Comparison of ENCODE assay signal across 2 cellular contexts in the genomic region with DNA sequence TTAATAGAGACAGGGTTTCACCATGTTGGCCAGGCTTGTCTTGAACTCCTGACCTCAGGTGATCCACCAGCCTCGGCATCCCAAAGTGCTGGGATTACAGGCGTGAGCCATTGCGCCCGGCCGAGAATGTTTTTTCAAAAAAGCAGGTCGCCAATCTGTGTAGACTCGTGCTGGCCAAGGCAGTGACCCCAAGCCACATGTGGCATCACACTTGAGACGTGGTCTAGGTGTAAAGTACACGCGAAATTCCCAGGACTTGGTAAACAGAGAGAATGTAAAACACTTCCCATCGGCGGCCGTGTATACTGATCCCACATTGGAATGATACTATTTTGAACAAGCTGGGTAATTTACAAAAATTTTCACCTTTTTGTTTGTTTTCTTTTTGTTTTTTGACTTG.
TF ChIP-seq lines count a peak whose summit lies in the region.

No MANE protein-coding gene starts in this region.

TF ChIP-seq in GM23338, 12 proteins besides CTCF, POLR2A, EP300 and RAD21 (continues in another document):
- TF ChIP-seq, protein P1, sequence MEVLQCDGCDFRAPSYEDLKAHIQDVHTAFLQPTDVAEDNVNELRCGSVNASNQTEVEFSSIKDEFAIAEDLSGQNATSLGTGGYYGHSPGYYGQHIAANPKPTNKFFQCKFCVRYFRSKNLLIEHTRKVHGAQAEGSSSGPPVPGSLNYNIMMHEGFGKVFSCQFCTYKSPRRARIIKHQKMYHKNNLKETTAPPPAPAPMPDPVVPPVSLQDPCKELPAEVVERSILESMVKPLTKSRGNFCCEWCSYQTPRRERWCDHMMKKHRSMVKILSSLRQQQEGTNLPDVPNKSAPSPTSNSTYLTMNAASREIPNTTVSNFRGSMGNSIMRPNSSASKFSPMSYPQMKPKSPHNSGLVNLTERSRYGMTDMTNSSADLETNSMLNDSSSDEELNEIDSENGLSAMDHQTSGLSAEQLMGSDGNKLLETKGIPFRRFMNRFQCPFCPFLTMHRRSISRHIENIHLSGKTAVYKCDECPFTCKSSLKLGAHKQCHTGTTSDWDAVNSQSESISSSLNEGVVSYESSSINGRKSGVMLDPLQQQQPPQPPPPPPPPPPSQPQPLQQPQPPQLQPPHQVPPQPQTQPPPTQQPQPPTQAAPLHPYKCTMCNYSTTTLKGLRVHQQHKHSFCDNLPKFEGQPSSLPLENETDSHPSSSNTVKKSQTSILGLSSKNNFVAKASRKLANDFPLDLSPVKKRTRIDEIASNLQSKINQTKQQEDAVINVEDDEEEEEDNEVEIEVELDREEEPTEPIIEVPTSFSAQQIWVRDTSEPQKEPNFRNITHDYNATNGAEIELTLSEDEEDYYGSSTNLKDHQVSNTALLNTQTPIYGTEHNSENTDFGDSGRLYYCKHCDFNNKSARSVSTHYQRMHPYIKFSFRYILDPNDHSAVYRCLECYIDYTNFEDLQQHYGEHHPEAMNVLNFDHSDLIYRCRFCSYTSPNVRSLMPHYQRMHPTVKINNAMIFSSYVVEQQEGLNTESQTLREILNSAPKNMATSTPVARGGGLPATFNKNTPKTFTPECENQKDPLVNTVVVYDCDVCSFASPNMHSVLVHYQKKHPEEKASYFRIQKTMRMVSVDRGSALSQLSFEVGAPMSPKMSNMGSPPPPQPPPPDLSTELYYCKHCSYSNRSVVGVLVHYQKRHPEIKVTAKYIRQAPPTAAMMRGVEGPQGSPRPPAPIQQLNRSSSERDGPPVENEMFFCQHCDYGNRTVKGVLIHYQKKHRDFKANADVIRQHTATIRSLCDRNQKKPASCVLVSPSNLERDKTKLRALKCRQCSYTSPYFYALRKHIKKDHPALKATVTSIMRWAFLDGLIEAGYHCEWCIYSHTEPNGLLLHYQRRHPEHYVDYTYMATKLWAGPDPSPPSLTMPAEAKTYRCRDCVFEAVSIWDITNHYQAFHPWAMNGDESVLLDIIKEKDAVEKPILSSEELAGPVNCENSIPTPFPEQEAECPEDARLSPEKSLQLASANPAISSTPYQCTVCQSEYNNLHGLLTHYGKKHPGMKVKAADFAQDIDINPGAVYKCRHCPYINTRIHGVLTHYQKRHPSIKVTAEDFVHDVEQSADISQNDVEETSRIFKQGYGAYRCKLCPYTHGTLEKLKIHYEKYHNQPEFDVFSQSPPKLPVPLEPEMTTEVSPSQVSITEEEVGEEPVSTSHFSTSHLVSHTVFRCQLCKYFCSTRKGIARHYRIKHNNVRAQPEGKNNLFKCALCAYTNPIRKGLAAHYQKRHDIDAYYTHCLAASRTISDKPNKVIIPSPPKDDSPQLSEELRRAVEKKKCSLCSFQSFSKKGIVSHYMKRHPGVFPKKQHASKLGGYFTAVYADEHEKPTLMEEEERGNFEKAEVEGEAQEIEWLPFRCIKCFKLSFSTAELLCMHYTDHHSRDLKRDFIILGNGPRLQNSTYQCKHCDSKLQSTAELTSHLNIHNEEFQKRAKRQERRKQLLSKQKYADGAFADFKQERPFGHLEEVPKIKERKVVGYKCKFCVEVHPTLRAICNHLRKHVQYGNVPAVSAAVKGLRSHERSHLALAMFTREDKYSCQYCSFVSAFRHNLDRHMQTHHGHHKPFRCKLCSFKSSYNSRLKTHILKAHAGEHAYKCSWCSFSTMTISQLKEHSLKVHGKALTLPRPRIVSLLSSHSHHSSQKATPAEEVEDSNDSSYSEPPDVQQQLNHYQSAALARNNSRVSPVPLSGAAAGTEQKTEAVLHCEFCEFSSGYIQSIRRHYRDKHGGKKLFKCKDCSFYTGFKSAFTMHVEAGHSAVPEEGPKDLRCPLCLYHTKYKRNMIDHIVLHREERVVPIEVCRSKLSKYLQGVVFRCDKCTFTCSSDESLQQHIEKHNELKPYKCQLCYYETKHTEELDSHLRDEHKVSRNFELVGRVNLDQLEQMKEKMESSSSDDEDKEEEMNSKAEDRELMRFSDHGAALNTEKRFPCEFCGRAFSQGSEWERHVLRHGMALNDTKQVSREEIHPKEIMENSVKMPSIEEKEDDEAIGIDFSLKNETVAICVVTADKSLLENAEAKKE (CRISPR knock-in tag; IDR thresholded peaks at IDR 0.05), result no peak
- TF ChIP-seq, protein P2, sequence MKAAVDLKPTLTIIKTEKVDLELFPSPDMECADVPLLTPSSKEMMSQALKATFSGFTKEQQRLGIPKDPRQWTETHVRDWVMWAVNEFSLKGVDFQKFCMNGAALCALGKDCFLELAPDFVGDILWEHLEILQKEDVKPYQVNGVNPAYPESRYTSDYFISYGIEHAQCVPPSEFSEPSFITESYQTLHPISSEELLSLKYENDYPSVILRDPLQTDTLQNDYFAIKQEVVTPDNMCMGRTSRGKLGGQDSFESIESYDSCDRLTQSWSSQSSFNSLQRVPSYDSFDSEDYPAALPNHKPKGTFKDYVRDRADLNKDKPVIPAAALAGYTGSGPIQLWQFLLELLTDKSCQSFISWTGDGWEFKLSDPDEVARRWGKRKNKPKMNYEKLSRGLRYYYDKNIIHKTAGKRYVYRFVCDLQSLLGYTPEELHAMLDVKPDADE (IDR thresholded peaks at IDR 0.05), result no peak
- TF ChIP-seq REST (IDR thresholded peaks at IDR 0.05; ENCODE audit: unreplicated experiment) (no peak), EZH2 (IDR thresholded peaks at IDR 0.05; ENCODE audit: low read depth, unreplicated experiment) (no peak), POLR2AphosphoS5 (IDR thresholded peaks at IDR 0.05; ENCODE audit: low read depth) (no peak), EZH2phosphoT487 (IDR thresholded peaks at IDR 0.05; ENCODE audit: unreplicated experiment) (no peak), CREB1 (CRISPR knock-in tag; IDR thresholded peaks at IDR 0.05; ENCODE audit: low read depth) (no peak), ZNF114 (CRISPR knock-in tag; IDR thresholded peaks at IDR 0.05) (no peak), JUNB (IDR thresholded peaks at IDR 0.05; ENCODE audit: unreplicated experiment) (no peak), ZNF331 (CRISPR knock-in tag; IDR thresholded peaks at IDR 0.05; ENCODE audit: low read depth) (no peak)

TF ChIP-seq in H1, 55 proteins besides CTCF, POLR2A, EP300 and RAD21:
- TF ChIP-seq CEBPB (IDR thresholded peaks at IDR 0.05; ENCODE audit: low read depth, low read length), result no peak
- TF ChIP-seq CHD1 (IDR thresholded peaks at IDR 0.05; ENCODE audit: low read depth, low read length), result no peak
- TF ChIP-seq EGR1 (IDR thresholded peaks at IDR 0.05; ENCODE audit: borderline replicate concordance, low read depth, low read length), result no peak
- TF ChIP-seq, protein P3, sequence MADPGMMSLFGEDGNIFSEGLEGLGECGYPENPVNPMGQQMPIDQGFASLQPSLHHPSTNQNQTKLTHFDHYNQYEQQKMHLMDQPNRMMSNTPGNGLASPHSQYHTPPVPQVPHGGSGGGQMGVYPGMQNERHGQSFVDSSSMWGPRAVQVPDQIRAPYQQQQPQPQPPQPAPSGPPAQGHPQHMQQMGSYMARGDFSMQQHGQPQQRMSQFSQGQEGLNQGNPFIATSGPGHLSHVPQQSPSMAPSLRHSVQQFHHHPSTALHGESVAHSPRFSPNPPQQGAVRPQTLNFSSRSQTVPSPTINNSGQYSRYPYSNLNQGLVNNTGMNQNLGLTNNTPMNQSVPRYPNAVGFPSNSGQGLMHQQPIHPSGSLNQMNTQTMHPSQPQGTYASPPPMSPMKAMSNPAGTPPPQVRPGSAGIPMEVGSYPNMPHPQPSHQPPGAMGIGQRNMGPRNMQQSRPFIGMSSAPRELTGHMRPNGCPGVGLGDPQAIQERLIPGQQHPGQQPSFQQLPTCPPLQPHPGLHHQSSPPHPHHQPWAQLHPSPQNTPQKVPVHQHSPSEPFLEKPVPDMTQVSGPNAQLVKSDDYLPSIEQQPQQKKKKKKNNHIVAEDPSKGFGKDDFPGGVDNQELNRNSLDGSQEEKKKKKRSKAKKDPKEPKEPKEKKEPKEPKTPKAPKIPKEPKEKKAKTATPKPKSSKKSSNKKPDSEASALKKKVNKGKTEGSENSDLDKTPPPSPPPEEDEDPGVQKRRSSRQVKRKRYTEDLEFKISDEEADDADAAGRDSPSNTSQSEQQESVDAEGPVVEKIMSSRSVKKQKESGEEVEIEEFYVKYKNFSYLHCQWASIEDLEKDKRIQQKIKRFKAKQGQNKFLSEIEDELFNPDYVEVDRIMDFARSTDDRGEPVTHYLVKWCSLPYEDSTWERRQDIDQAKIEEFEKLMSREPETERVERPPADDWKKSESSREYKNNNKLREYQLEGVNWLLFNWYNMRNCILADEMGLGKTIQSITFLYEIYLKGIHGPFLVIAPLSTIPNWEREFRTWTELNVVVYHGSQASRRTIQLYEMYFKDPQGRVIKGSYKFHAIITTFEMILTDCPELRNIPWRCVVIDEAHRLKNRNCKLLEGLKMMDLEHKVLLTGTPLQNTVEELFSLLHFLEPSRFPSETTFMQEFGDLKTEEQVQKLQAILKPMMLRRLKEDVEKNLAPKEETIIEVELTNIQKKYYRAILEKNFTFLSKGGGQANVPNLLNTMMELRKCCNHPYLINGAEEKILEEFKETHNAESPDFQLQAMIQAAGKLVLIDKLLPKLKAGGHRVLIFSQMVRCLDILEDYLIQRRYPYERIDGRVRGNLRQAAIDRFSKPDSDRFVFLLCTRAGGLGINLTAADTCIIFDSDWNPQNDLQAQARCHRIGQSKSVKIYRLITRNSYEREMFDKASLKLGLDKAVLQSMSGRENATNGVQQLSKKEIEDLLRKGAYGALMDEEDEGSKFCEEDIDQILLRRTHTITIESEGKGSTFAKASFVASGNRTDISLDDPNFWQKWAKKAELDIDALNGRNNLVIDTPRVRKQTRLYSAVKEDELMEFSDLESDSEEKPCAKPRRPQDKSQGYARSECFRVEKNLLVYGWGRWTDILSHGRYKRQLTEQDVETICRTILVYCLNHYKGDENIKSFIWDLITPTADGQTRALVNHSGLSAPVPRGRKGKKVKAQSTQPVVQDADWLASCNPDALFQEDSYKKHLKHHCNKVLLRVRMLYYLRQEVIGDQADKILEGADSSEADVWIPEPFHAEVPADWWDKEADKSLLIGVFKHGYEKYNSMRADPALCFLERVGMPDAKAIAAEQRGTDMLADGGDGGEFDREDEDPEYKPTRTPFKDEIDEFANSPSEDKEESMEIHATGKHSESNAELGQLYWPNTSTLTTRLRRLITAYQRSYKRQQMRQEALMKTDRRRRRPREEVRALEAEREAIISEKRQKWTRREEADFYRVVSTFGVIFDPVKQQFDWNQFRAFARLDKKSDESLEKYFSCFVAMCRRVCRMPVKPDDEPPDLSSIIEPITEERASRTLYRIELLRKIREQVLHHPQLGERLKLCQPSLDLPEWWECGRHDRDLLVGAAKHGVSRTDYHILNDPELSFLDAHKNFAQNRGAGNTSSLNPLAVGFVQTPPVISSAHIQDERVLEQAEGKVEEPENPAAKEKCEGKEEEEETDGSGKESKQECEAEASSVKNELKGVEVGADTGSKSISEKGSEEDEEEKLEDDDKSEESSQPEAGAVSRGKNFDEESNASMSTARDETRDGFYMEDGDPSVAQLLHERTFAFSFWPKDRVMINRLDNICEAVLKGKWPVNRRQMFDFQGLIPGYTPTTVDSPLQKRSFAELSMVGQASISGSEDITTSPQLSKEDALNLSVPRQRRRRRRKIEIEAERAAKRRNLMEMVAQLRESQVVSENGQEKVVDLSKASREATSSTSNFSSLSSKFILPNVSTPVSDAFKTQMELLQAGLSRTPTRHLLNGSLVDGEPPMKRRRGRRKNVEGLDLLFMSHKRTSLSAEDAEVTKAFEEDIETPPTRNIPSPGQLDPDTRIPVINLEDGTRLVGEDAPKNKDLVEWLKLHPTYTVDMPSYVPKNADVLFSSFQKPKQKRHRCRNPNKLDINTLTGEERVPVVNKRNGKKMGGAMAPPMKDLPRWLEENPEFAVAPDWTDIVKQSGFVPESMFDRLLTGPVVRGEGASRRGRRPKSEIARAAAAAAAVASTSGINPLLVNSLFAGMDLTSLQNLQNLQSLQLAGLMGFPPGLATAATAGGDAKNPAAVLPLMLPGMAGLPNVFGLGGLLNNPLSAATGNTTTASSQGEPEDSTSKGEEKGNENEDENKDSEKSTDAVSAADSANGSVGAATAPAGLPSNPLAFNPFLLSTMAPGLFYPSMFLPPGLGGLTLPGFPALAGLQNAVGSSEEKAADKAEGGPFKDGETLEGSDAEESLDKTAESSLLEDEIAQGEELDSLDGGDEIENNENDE (IDR thresholded peaks at IDR 0.05; ENCODE audit: insufficient replicate concordance, low read length), result no peak
